8 cellular contexts compared by ENCODE assay signal in genomic region chr2:219228745-219229374, GRCh38. TPM values are rescaled to one million over a fixed set of nuclear protein-coding genes. Genes with fewer than 3 reads are reported as not detected.
A peak's percentile ranks its signal among the peaks of the same experiment; 100 is the strongest.
DNase-seq lines count a peak whose midpoint lies in the region; ATAC-seq and TF ChIP-seq lines count a peak whose summit lies in the region.

No MANE protein-coding gene starts in this region.

- H3K27me3 Mint-ChIP-seq in CD4-positive, alpha-beta memory T cell: no peaks in the 10 kb centered on the region

- H3K4me1 Mint-ChIP-seq in CD4-positive, alpha-beta memory T cell: peaks cover 26 to 76% (median 47%) of the 10 kb centered on the region in 4 donors

- POLR2A ChIA-PET in CD4-positive, alpha-beta memory T cell (lab: Charles Lee; ENCODE audit: partially characterized antibody): interaction anchor here (1.2 to 17.6 kb wide), 24 partner anchors 7 to 160 kb away, joined by 4 to 684 read pairs (median 6); partner anchors contain the start of genes ABCB6, CNPPD1, DNAJB2 and DNPEP

- peak overlapping the region; percentile 87 for H3K27ac ChIP-seq in CD4-positive, alpha-beta memory T cell (ENCODE audit: low read depth, low read length)
- H3K27ac ChIP-seq in HUES48 (ENCODE audit: low read depth, low read length): peak overlapping the region; percentile 88
- H3K27ac ChIP-seq in lung (ENCODE audit: low read depth in 1 of 2, low read length in 1 of 2): peak overlapping the region; percentile 95 to 98
- H3K27ac ChIP-seq in upper lobe of right lung: peak overlapping the region; percentile 88

- H3K36me3 Mint-ChIP-seq in CD4-positive, alpha-beta memory T cell: peaks cover 41 to 63% of the 10 kb centered on the region in 2 donors

- peak overlapping the region; percentile 60 for H3K9ac ChIP-seq in HUES48 (ENCODE audit: low read depth, low read length)

- 2 to 3% methylated on average over 33 of the region's 33 CpGs for WGBS in lung, 2 donors

- DNase-seq in CD4-positive, alpha-beta memory T cell: no peak
- DNase-seq in cardiac fibroblast (ENCODE audit: low read depth in 2 of 2) (no peak), lung (ENCODE audit: low spot score) (no peak), upper lobe of right lung (peak; percentile 88), T1000 (lab: John Stamatoyannopoulos, UW) (no peak), NCI-H524 (lab: John Stamatoyannopoulos, UW) (no peak)

- H3K36me3 ChIP-seq in CD4-positive, alpha-beta memory T cell (ENCODE audit: insufficient read depth, low read length): peaks cover 53% of the 10 kb centered on the region
- H3K36me3 ChIP-seq in HUES48 (ENCODE audit: control insufficient read depth, insufficient read depth, low read length) (peaks cover 51% of the 10 kb centered on the region), lung (ENCODE audit: control insufficient read depth in 2 of 2, insufficient read depth in 2 of 2, low read length in 2 of 2) (peaks cover 16 to 33% of the 10 kb centered on the region in 2 donors), upper lobe of right lung (peaks cover 57% of the 10 kb centered on the region)

- intact Hi-C loops in CD4-positive, alpha-beta memory T cell (cut with micrococcal nuclease): loop anchor here (1.0 kb wide), 8 partner anchors 10 to 69 kb away; partner anchors contain the start of genes DNAJB2, GLB1L, NHEJ1 and STK16
- intact Hi-C loops in upper lobe of right lung (cut with DNase I): loop anchor here (10.0 kb wide), 1 partner anchor 54 kb away; the partner anchor contains the start of genes CNPPD1, RETREG2 and SLC23A3

- H3K4me3 Mint-ChIP-seq in CD4-positive, alpha-beta memory T cell: peak overlapping the region; percentile 78 to 99 (median 86)

- TF ChIP-seq CTCF in cardiac fibroblast (IDR thresholded peaks at IDR 0.05; ENCODE audit: low read depth, low read length) (no peak), lung (IDR thresholded peaks at IDR 0.05; ENCODE audit: control extremely low read depth, extremely low read depth) (no peak), upper lobe of right lung (IDR thresholded peaks at IDR 0.05) (no peak)

- peaks cover 49% of the 10 kb centered on the region for H3K4me1 ChIP-seq in CD4-positive, alpha-beta memory T cell (ENCODE audit: insufficient read depth, low read length)
- H3K4me1 ChIP-seq in HUES48 (ENCODE audit: control insufficient read depth, insufficient read depth, low read length) (peaks cover 5% of the 10 kb centered on the region; the same call in 1 of the 2 replicates), lung (ENCODE audit: control insufficient read depth in 2 of 2, insufficient read depth in 2 of 2, low read length in 2 of 2) (peaks cover 4 to 9% of the 10 kb centered on the region in 2 donors), upper lobe of right lung (peaks cover 27% of the 10 kb centered on the region)

- H3K27me3 ChIP-seq in CD4-positive, alpha-beta memory T cell (ENCODE audit: insufficient read depth, low read length): no peaks in the 10 kb centered on the region
- H3K27me3 ChIP-seq in HUES48 (ENCODE audit: control insufficient read depth, insufficient read depth, low read length) (no peaks in the 10 kb centered on the region), lung (ENCODE audit: control insufficient read depth, insufficient read depth) (no peaks in the 10 kb centered on the region), upper lobe of right lung (no peaks in the 10 kb centered on the region)

- ATAC-seq in GM21390 (IDR thresholded peaks at IDR 0.05; ENCODE audit: unreplicated experiment): peak; percentile 41
- ATAC-seq in lung (ENCODE audit: insufficient read depth, low FRiP score): peak; percentile 56
- ATAC-seq in upper lobe of right lung: peak; percentile 71

- peaks cover 0 to 2% (median 0%) of the 10 kb centered on the region in 8 donors for H3K9me3 Mint-ChIP-seq in CD4-positive, alpha-beta memory T cell

- CTCF ChIA-PET in CD4-positive, alpha-beta memory T cell (lab: Charles Lee; ENCODE audit: partially characterized antibody): interaction anchor here (2.0 to 4.1 kb wide), 8 partner anchors 17 to 171 kb away, joined by 4 to 25 read pairs (median 13); partner anchors contain the start of genes DNAJB2, GLB1L, SLC23A3 and STK16

- H3K27ac Mint-ChIP-seq in CD4-positive, alpha-beta memory T cell: peak overlapping the region; percentile 68 to 94 (median 84)

- peak overlapping the region; percentile 62 to 69 for H3K4me3 ChIP-seq in CD4-positive, alpha-beta memory T cell (ENCODE audit: low read length in 2 of 2)
- H3K4me3 ChIP-seq in HUES48 (ENCODE audit: low read depth, low read length) (peak overlapping the region; percentile 86), cardiac fibroblast (replicated peaks in 1 of 2; ENCODE audit: low read depth in 2 of 2, low read length in 2 of 2) (peak overlapping the region; percentile 90 to 91), lung (peak overlapping the region; percentile 87), upper lobe of right lung (peak overlapping the region; percentile 74)

- H3K9me3 ChIP-seq in CD4-positive, alpha-beta memory T cell (ENCODE audit: control insufficient read depth in 1 of 2, low read length in 2 of 2): no peaks in the 10 kb centered on the region
- no peaks in the 10 kb centered on the region for H3K9me3 ChIP-seq in HUES48 (ENCODE audit: control insufficient read depth, insufficient read depth, low read length)
- H3K9me3 ChIP-seq in lung (ENCODE audit: control insufficient read depth in 2 of 2, insufficient read depth in 1 of 2, low read length in 1 of 2): no peaks in the 10 kb centered on the region
- no peaks in the 10 kb centered on the region for H3K9me3 ChIP-seq in upper lobe of right lung

RNA-seq across cellular contexts. Expression of gene ATG9A, which starts 0.6 kb away (rescaled TPM):
- total RNA-seq in CD4-positive, alpha-beta memory T cell: 10 to 100 TPM; 48.7 to 53.0 TPM
- 10 to 100 TPM; 10.3 to 27.8 TPM for polyA plus RNA-seq in CD4-positive, alpha-beta memory T cell
- total RNA-seq in lung: 10 to 100 TPM; 49.1 TPM
- 10 to 100 TPM; 22.5 to 36.1 TPM for polyA plus RNA-seq in lung
- 48.2 TPM for total RNA-seq in upper lobe of right lung

RNA-seq across cellular contexts. Expression of gene ANKZF1, which starts 0.7 kb away (rescaled TPM):
- total RNA-seq in CD4-positive, alpha-beta memory T cell: 100 to 1,000 TPM; 244 to 260 TPM
- polyA plus RNA-seq in CD4-positive, alpha-beta memory T cell: 10 to 100 TPM; 22.1 to 49.5 TPM
- total RNA-seq in lung (100 to 1,000 TPM in 1 of 2 donors, 10 to 100 TPM in 1; 40.1 to 101 TPM), upper lobe of right lung (37.6 TPM)
- 10 to 100 TPM; 22.3 to 28.4 TPM for polyA plus RNA-seq in lung

RNA-seq across cellular contexts. Expression of gene ABCB6, which starts 10.1 kb away (rescaled TPM):
- 10 to 100 TPM; 10.7 to 11.1 TPM for total RNA-seq in CD4-positive, alpha-beta memory T cell
- 1 to 10 TPM; 1.4 to 4.3 TPM for polyA plus RNA-seq in CD4-positive, alpha-beta memory T cell
- 10 to 100 TPM; 17.2 to 40.4 TPM for total RNA-seq in lung
- 10 to 100 TPM; 27.7 to 49.4 TPM for polyA plus RNA-seq in lung
- total RNA-seq in upper lobe of right lung: 18.2 TPM

RNA-seq across cellular contexts. Expression of gene GLB1L, which starts 16.4 kb away (rescaled TPM):
- 1 to 10 TPM; 1.5 to 2.5 TPM for total RNA-seq in CD4-positive, alpha-beta memory T cell
- polyA plus RNA-seq in CD4-positive, alpha-beta memory T cell: under 1 TPM; 0.26 to 0.68 TPM
- 10 to 100 TPM; 18.1 to 18.7 TPM for total RNA-seq in lung
- polyA plus RNA-seq in lung: 1 to 10 TPM; 7.5 to 9.1 TPM
- 10.0 TPM for total RNA-seq in upper lobe of right lung

RNA-seq across cellular contexts. Expression of gene STK16, which starts 16.4 kb away (rescaled TPM):
- 10 to 100 TPM; 19.3 to 21.1 TPM for total RNA-seq in CD4-positive, alpha-beta memory T cell
- 10 to 100 TPM; 15.3 to 15.4 TPM for polyA plus RNA-seq in CD4-positive, alpha-beta memory T cell
- 10 to 100 TPM; 16.2 to 25.7 TPM for total RNA-seq in lung
- 10 to 100 TPM; 25.2 to 50.5 TPM for polyA plus RNA-seq in lung
- total RNA-seq in upper lobe of right lung: 21.4 TPM
